1 cellular context compared by ENCODE assay signal in the genomic region with DNA sequence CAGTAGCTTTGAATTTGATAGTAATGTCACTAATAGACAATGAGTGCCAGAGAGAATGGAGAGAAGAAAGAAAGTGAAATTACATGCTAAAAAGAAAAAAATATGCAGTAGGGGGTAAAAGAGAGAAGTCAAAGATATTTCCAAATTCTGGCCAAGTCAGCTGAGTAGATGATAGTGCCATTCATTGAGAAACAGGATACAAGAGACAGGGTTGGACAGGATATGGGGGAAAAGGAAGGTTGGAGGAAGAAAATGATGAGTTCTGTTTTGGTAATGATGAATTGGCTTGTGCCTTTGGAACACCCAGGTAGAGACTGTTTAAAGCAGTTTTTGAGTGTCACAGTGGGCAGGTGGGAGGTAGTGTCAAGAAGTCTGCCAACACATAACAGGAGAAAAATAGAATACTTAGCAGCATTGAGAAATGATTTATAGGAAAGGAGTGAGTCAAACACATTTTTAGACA.
TF ChIP-seq lines count a peak whose summit lies in the region.

No MANE protein-coding gene starts in this region.

TF ChIP-seq in IMR-90, 13 proteins besides CTCF, POLR2A, EP300 and RAD21:
- TF ChIP-seq CHD1 (IDR thresholded peaks at IDR 0.05; ENCODE audit: low read depth, low read length) (no peak), RFX5 (IDR thresholded peaks at IDR 0.05; ENCODE audit: low read depth, low read length) (no peak), MAZ (IDR thresholded peaks at IDR 0.05; ENCODE audit: borderline replicate concordance, low read depth, low read length) (no peak), CEBPB (IDR thresholded peaks at IDR 0.05; ENCODE audit: low read depth, low read length) (no peak), FOS (IDR thresholded peaks at IDR 0.05; ENCODE audit: low read depth, low read length) (no peak), RCOR1 (IDR thresholded peaks at IDR 0.05; ENCODE audit: insufficient replicate concordance, low read length) (no peak), NFE2L2 (IDR thresholded peaks at IDR 0.05; ENCODE audit: low read depth, low read length) (no peak), BHLHE40 (IDR thresholded peaks at IDR 0.05; ENCODE audit: low read depth, low read length) (no peak), MAFK (IDR thresholded peaks at IDR 0.05; ENCODE audit: low read depth, low read length) (no peak), SMC3 (IDR thresholded peaks at IDR 0.05; ENCODE audit: low read depth, low read length) (no peak), MXI1 (IDR thresholded peaks at IDR 0.05; ENCODE audit: borderline replicate concordance, low read depth, low read length) (no peak)
- TF ChIP-seq, protein P1, sequence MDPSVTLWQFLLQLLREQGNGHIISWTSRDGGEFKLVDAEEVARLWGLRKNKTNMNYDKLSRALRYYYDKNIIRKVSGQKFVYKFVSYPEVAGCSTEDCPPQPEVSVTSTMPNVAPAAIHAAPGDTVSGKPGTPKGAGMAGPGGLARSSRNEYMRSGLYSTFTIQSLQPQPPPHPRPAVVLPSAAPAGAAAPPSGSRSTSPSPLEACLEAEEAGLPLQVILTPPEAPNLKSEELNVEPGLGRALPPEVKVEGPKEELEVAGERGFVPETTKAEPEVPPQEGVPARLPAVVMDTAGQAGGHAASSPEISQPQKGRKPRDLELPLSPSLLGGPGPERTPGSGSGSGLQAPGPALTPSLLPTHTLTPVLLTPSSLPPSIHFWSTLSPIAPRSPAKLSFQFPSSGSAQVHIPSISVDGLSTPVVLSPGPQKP (IDR thresholded peaks at IDR 0.05; ENCODE audit: borderline replicate concordance, low read depth, low read length): no peak
- TF ChIP-seq, protein P2, sequence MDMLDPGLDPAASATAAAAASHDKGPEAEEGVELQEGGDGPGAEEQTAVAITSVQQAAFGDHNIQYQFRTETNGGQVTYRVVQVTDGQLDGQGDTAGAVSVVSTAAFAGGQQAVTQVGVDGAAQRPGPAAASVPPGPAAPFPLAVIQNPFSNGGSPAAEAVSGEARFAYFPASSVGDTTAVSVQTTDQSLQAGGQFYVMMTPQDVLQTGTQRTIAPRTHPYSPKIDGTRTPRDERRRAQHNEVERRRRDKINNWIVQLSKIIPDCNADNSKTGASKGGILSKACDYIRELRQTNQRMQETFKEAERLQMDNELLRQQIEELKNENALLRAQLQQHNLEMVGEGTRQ (IDR thresholded peaks at IDR 0.05; ENCODE audit: low read depth, low read length): no peak
